ENCODE assay signal across 21 cellular contexts in genomic region chr19:43811833-43812232, GRCh38. TPM values are rescaled to one million over a fixed set of nuclear protein-coding genes. Genes with fewer than 3 reads are reported as not detected.
"Had no signal": no experiment of that assay in that cellular context is flagged by ENCODE, and none has a peak within 500 bp of the region (broad histone marks: within the 10 kb centered on the region; RNA-seq: fewer than 3 reads in every experiment).

No MANE protein-coding gene starts in this region.

- ATAC-seq: Panc1, PC-3, SK-N-SH treated with all-trans-retinoic acid at 6 μM for 48 hours had no signal

- H3K9me3 ChIP-seq: SJCRH30 had no signal

- DNase-seq: KBM-7, MV-4-11, NCI-H1048, NCI-H1105, NCI-H1417, NCI-H1436 treated with DMSO at 0.1 percent for 48 hours, NCI-H1694, NCI-H187 treated with DMSO at 0.1 percent for 48 hours, NCI-H2029 treated with DMSO at 0.1 percent for 48 hours, NCI-H2171 treated with DMSO at 0.1 percent for 48 hours, NCI-H2227 treated with DMSO at 0.1 percent for 48 hours, NCI-H524, NCI-H69, NCI-H774, PC-3, SHP77, SJCRH30 had no signal

RNA-seq across cellular contexts. Expression of gene LYPD5, which starts 9.6 kb away (rescaled TPM):
- total RNA-seq: LHCN-M2 had no signal

RNA-seq across cellular contexts. Expression of gene KCNN4, which starts 31.1 kb away (rescaled TPM):
- total RNA-seq: HT-29 had no signal
